19 cellular contexts compared by ENCODE assay signal in the genomic region with DNA sequence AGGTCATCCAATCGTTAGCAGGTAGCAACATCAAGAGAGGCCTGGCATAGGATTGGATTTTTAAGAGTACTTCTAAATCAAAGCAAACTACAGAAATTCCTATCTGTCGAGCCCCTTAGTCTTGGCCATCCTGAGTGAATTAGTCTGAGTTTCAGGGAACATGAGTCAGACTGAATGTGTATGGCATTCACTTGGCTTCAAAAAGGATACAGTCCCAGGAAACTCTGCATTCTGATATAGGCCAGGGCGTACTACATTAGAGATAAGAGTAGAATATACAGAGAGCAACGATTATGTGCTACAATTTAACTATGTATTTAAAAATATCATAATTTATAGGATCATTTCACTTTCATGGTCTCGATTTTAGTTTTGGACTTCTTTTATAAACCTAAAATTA.
DNase-seq lines count a peak whose midpoint lies in the region; ATAC-seq, FAIRE-seq and TF ChIP-seq lines count a peak whose summit lies in the region.
"Had no signal": no experiment of that assay in that cellular context is flagged by ENCODE, and none has a peak within 500 bp of the region (broad histone marks: within the 10 kb centered on the region; RNA-seq: fewer than 3 reads in every experiment).

No MANE protein-coding gene starts in this region.

- H3K79me2 ChIP-seq in K562 (ENCODE audit: control insufficient read depth, insufficient read depth, low read length): peaks cover 23% of the 10 kb centered on the region
- H3K79me2 ChIP-seq in mesendoderm (ENCODE audit: control insufficient read depth, insufficient read depth, low read length): no peaks in the 10 kb centered on the region

- H3K4me2 ChIP-seq in IMR-90 (ENCODE audit: low read depth, low read length): no peak overlapping the region
- H3K4me2 ChIP-seq in K562 (ENCODE audit: insufficient read depth, low read length): no peak overlapping the region
- no peak overlapping the region for H3K4me2 ChIP-seq in mesendoderm (ENCODE audit: low read length)

- peaks cover 2% of the 10 kb centered on the region; the same call in 1 of the 2 replicates for H3K4me1 ChIP-seq in IMR-90 (ENCODE audit: control insufficient read depth, insufficient read depth, low read length)
- peaks cover 0 to 4% of the 10 kb centered on the region in 2 experiments; a peak in 3 of 5 replicates for H3K4me1 ChIP-seq in K562 (replicated peaks in 1 of 2; ENCODE audit: control insufficient read depth in 2 of 2, insufficient read depth in 2 of 2, low read length in 2 of 2)
- H3K4me1 ChIP-seq in mesendoderm (ENCODE audit: control insufficient read depth, low read depth, low read length): no peaks in the 10 kb centered on the region
- H3K4me1 ChIP-seq: BE2C had no signal

- H3K9ac ChIP-seq in IMR-90 (ENCODE audit: low read depth, low read length) (no peak overlapping the region), K562 (ENCODE audit: insufficient read depth in 1 of 2, low read depth in 2 of 2, low read length in 2 of 2) (no peak overlapping the region), mesendoderm (ENCODE audit: low read length) (no peak overlapping the region)

- no peaks in the 10 kb centered on the region for H3K9me3 ChIP-seq in IMR-90 (ENCODE audit: control insufficient read depth, insufficient read depth, low read length)
- no peaks in the 10 kb centered on the region for H3K9me3 ChIP-seq in K562 (replicated peaks; ENCODE audit: control insufficient read depth, insufficient read depth, low read depth, low read length)
- H3K9me3 ChIP-seq: BE2C, HAP-1 had no signal

- dilution Hi-C loops in IMR-90 (cut with HindIII; ENCODE audit: low sequenced_read_pairs, unreplicated experiment): no loop called here

- in situ Hi-C loops in IMR-90 (cut with MboI; ENCODE audit: low sequenced_read_pairs) (no loop called here), K562 (cut with MboI) (no loop called here)

- H2AFZ ChIP-seq in IMR-90 (replicated peaks; ENCODE audit: low read length, poor library complexity): no peak overlapping the region
- H2AFZ ChIP-seq in K562 (ENCODE audit: low read depth, low read length): no peak overlapping the region

- DNase-seq in IMR-90 (peak; percentile 35), K562 (ENCODE audit: extremely low read depth in 1 of 4, low spot score in 3 of 4) (no peak), mesendoderm (peak; percentile 31), T-helper 2 cell (no peak), DMS79 (lab: John Stamatoyannopoulos, UW) (no peak)
- DNase-seq in stimulated activated naive CD4-positive, alpha-beta T cell treated with Interleukin-2 at 50 U/mL for 16 hours (lab: John Stamatoyannopoulos, UW): no peak
- DNase-seq: 8988T; ACHN; BE2C; CD4-positive, alpha-beta memory T cell; DMS79 treated with DMSO at 0.1 percent for 48 hours; EL had no signal

- H3K27me3 ChIP-seq in IMR-90 (ENCODE audit: control insufficient read depth, insufficient read depth, low read length): no peaks in the 10 kb centered on the region
- H3K27me3 ChIP-seq in K562 (ENCODE audit: control insufficient read depth in 2 of 2, insufficient read depth in 2 of 2, low read length in 2 of 2): no peaks in the 10 kb centered on the region
- H3K27me3 ChIP-seq in mesendoderm (ENCODE audit: insufficient read depth, low read length, poor library complexity): no peaks in the 10 kb centered on the region
- H3K27me3 ChIP-seq: BE2C had no signal

- H4K8ac ChIP-seq in IMR-90 (ENCODE audit: low read depth in 2 of 2, low read length in 2 of 2) (no peak overlapping the region), mesendoderm (ENCODE audit: low read depth, low read length) (no peak overlapping the region)

- H2BK120ac ChIP-seq in IMR-90 (ENCODE audit: low read depth, low read length) (no peak overlapping the region), mesendoderm (ENCODE audit: low read depth, low read length) (no peak overlapping the region)

- TF ChIP-seq POLR2A in IMR-90 (IDR thresholded peaks at IDR 0.05; ENCODE audit: low read depth, low read length) (no peak), K562 (conservative IDR thresholded peaks at IDR 0.05) (no peak)

- no peak for TF ChIP-seq EP300 in K562 (IDR thresholded peaks at IDR 0.05; ENCODE audit: low read length)

- H2BK5ac ChIP-seq in IMR-90 (ENCODE audit: low read depth, low read length, poor library complexity, severe bottlenecking): no peak overlapping the region
- H2BK5ac ChIP-seq in mesendoderm (ENCODE audit: low read length): no peak overlapping the region

- no peak overlapping the region for H3K56ac ChIP-seq in IMR-90 (ENCODE audit: extremely low read depth, insufficient read depth, low read length)
- no peak overlapping the region for H3K56ac ChIP-seq in mesendoderm (ENCODE audit: low read length)

- TF ChIP-seq CTCF in IMR-90 (conservative IDR thresholded peaks at IDR 0.05; ENCODE audit: low read depth, low read length): no peak
- TF ChIP-seq CTCF in K562 (IDR thresholded peaks at IDR 0.05 in 2 of 3, conservative IDR thresholded peaks at IDR 0.05 in 1 of 3; ENCODE audit: insufficient read depth in 2 of 3, low read depth in 1 of 3, low read length in 3 of 3): no peak

- no peak for TF ChIP-seq RAD21 in IMR-90 (IDR thresholded peaks at IDR 0.05; ENCODE audit: low read length)
- no peak for TF ChIP-seq RAD21 in K562 (CRISPR knock-in tag; conservative IDR thresholded peaks at IDR 0.05 in 1 of 2, IDR thresholded peaks at IDR 0.05 in 1 of 2)

- H3K9me1 ChIP-seq in IMR-90 (ENCODE audit: insufficient read depth, low read length) (no peaks in the 10 kb centered on the region), K562 (ENCODE audit: control insufficient read depth, insufficient read depth, low read length) (no peaks in the 10 kb centered on the region)

- H3K79me1 ChIP-seq in IMR-90 (ENCODE audit: low read depth in 1 of 2, low read length in 2 of 2): no peaks in the 10 kb centered on the region
- H3K79me1 ChIP-seq in mesendoderm (ENCODE audit: low read length): no peaks in the 10 kb centered on the region

- peak; percentile 29 for FAIRE-seq in A204.1 (lab: Jason Lieb, UNC)
- FAIRE-seq in K562 (lab: Jason Lieb, UNC): peak; percentile 68
- FAIRE-seq: G401.6, GM12891, H1 had no signal

- no peak overlapping the region for H2AK9ac ChIP-seq in IMR-90 (replicated peaks; ENCODE audit: low read depth, low read length, poor library complexity)

- H4K20me1 ChIP-seq in IMR-90 (ENCODE audit: insufficient read depth, low read length) (no peaks in the 10 kb centered on the region), K562 (replicated peaks; ENCODE audit: control insufficient read depth, insufficient read depth, low read length) (no peaks in the 10 kb centered on the region)

- H3K18ac ChIP-seq in IMR-90 (ENCODE audit: low read depth, low read length): no peak overlapping the region
- H3K18ac ChIP-seq in mesendoderm (ENCODE audit: low read length): no peak overlapping the region

- H2BK20ac ChIP-seq in IMR-90 (ENCODE audit: low read depth, low read length): no peak overlapping the region

- H3K36me3 ChIP-seq in IMR-90 (ENCODE audit: control insufficient read depth, insufficient read depth, low read length) (no peaks in the 10 kb centered on the region), K562 (ENCODE audit: control insufficient read depth, insufficient read depth, low read length) (no peaks in the 10 kb centered on the region; the same call in 2 of the 3 replicates), mesendoderm (ENCODE audit: control insufficient read depth, insufficient read depth, low read length) (no peaks in the 10 kb centered on the region)
- H3K36me3 ChIP-seq: BE2C, HAP-1 had no signal

- BruUV-seq in IMR-90 (replicated peaks; lab: Mats Ljungman, UMichigan) (no TSS peak), K562 (replicated peaks; lab: Mats Ljungman, UMichigan) (no TSS peak)

- POLR2A ChIA-PET in IMR-90 (lab: Charles Lee; ENCODE audit: unreplicated experiment): no interaction called here
- POLR2A ChIA-PET in K562 (lab: Yijun Ruan, JAX): no interaction called here

- no peak overlapping the region for H2AK5ac ChIP-seq in IMR-90 (ENCODE audit: low read depth, low read length)
- H2AK5ac ChIP-seq in mesendoderm (ENCODE audit: low read length): no peak overlapping the region

- WGBS in IMR-90 (ENCODE audit: extremely low coverage in 2 of 2, insufficient read length in 1 of 2), 2 experiments: no CpG with 5 or more reads among the region's 5 CpGs
- 25% methylated on average over 5 of the region's 5 CpGs for WGBS in K562 (ENCODE audit: insufficient coverage, low coverage, missing lambda C conversion rate)
- no CpG with 5 or more reads among the region's 5 CpGs for WGBS in mesendoderm (ENCODE audit: extremely low coverage, insufficient coverage, low lambda C conversion rate)

- intact Hi-C loops in IMR-90 (cut with micrococcal nuclease): no loop called here
- intact Hi-C loops in K562 (cut with micrococcal nuclease): no loop called here

- H2BK15ac ChIP-seq in IMR-90 (ENCODE audit: low read depth, low read length) (no peak overlapping the region), mesendoderm (replicated peaks; ENCODE audit: low read depth) (no peak overlapping the region)

- H4K91ac ChIP-seq in IMR-90 (ENCODE audit: insufficient read depth, low read depth, low read length): no peak overlapping the region

- H3K4me3 ChIP-seq in IMR-90 (ENCODE audit: insufficient read depth, low read depth, low read length): no peak overlapping the region
- H3K4me3 ChIP-seq in K562: no peak overlapping the region
- H3K4me3 ChIP-seq in mesendoderm (ENCODE audit: low read length): no peak overlapping the region
- H3K4me3 ChIP-seq: HAP-1 had no signal

- H4K5ac ChIP-seq in IMR-90 (ENCODE audit: low read depth, low read length): no peak overlapping the region
- no peak overlapping the region for H4K5ac ChIP-seq in mesendoderm (ENCODE audit: low read length)

- H3K4ac ChIP-seq in IMR-90 (ENCODE audit: low read depth, low read length) (no peak overlapping the region), mesendoderm (ENCODE audit: low read depth, low read length) (no peak overlapping the region)

- H3K23ac ChIP-seq in IMR-90 (ENCODE audit: low read depth, low read length) (no peak overlapping the region), mesendoderm (ENCODE audit: low read length) (no peak overlapping the region)

- CTCF ChIA-PET in IMR-90 (lab: Yijun Ruan, JAX) (no interaction called here), K562 (lab: Yijun Ruan, JAX; ENCODE audit: low intra/inter-chr PET ratio) (no interaction called here)

- no peak overlapping the region for H3K27ac ChIP-seq in IMR-90 (ENCODE audit: insufficient read depth, low read length)
- no peak overlapping the region for H3K27ac ChIP-seq in K562 (ENCODE audit: extremely low read depth, low read depth, low read length)
- no peak overlapping the region for H3K27ac ChIP-seq in mesendoderm (ENCODE audit: low read depth, low read length)
- H3K27ac ChIP-seq: C4-2B had no signal

- ATAC-seq in IMR-90 (ENCODE audit: low read depth): no peak
- ATAC-seq in K562: peak; percentile 60
- no peak for ATAC-seq in GM18502 (IDR thresholded peaks at IDR 0.05; ENCODE audit: poor library complexity, unreplicated experiment)

- H3K14ac ChIP-seq in IMR-90 (replicated peaks; ENCODE audit: low read depth, low read length): no peak overlapping the region

TF ChIP-seq in IMR-90, 13 proteins besides CTCF, POLR2A, EP300 and RAD21 (continues in another document):
- TF ChIP-seq MXI1 (IDR thresholded peaks at IDR 0.05; ENCODE audit: borderline replicate concordance, low read depth, low read length) (no peak), RFX5 (IDR thresholded peaks at IDR 0.05; ENCODE audit: low read depth, low read length) (no peak)

TF ChIP-seq in K562, 482 proteins besides CTCF, POLR2A, EP300 and RAD21 (continues in another document):
- no peak for TF ChIP-seq POLR2AphosphoS5 (IDR thresholded peaks at IDR 0.05; ENCODE audit: control insufficient read depth, insufficient read depth, low read depth, low read length)

Comparison
In these comparisons a context has a peak if more than half of its experiments do, and no peak if none do; other contexts are left out.
1. DNase-seq: peak in IMR-90 (single experiment) and mesendoderm (single experiment); none in K562 (0 of 4), stimulated activated naive CD4-positive, alpha-beta T cell treated with Interleukin-2 at 50 U/mL for 16 hours (single experiment), T-helper 2 cell (0 of 5) and DMS79 (single experiment).